1 cellular context compared by ENCODE assay signal in genomic region chr20:63326314-63327228, GRCh38.
A peak's percentile ranks its signal among the peaks of the same experiment; 100 is the strongest.
TF ChIP-seq lines count a peak whose summit lies in the region.

No MANE protein-coding gene starts in this region.

TF ChIP-seq in GM23338, 12 proteins besides CTCF, POLR2A, EP300 and RAD21:
- no peak for TF ChIP-seq ZNF462 (CRISPR knock-in tag; IDR thresholded peaks at IDR 0.05)
- TF ChIP-seq ETS1 (IDR thresholded peaks at IDR 0.05) = 0 out of 2 replicates have a peak, but pooled peaks have one; percentile 34
